1 cellular context compared by ENCODE assay signal in the genomic region with DNA sequence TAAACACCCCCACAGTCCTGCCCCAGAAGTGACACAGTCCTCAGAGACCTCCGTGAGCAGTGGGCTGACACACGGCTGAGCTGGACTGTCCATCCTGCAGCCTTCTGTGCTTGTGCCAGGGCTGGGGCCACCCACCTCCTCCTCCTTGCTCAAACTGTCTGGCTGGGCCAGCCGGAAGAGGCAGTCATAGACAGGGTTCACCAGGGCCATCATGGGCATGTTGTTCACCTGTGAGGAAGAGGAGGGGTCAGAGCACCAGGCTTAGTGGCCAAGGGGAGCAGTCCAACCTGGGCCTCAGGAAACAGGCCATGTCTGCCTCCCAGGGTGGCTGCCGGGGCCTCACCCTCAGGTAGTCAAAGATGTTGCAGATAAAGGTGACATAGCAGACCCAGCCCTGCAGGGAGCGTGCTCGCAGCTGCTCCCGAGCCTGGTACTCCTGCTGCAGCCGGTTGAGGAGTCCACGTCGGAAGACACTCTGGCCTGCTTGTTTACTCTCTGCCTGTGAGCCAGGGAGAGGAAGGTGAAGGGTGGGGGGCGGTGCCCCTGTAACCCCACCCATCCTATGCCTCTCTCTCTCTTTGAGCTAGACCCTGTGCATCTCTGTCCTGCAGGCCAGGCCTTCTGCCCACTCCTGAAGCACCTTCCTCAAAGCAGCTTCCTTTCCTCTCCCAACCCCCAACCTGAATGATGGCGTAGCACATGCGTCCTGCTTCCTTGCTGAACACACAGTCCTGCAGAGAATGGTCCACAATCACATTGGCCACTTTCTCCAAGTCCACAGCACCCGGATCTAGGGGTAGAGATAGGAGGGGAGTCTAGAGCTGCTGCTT.
A peak's percentile ranks its signal among the peaks of the same experiment; 100 is the strongest.
TF ChIP-seq lines count a peak whose summit lies in the region.

No MANE protein-coding gene starts in this region.

TF ChIP-seq in HepG2, 621 proteins besides CTCF, POLR2A, EP300 and RAD21 (continued from another document and continues in another):
- TF ChIP-seq, protein P1, sequence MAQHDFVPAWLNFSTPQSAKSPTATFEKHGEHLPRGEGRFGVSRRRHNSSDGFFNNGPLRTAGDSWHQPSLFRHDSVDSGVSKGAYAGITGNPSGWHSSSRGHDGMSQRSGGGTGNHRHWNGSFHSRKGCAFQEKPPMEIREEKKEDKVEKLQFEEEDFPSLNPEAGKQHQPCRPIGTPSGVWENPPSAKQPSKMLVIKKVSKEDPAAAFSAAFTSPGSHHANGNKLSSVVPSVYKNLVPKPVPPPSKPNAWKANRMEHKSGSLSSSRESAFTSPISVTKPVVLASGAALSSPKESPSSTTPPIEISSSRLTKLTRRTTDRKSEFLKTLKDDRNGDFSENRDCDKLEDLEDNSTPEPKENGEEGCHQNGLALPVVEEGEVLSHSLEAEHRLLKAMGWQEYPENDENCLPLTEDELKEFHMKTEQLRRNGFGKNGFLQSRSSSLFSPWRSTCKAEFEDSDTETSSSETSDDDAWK (CRISPR knock-in tag; IDR thresholded peaks at IDR 0.05), result no peak
- no peak for TF ChIP-seq HHEX (CRISPR knock-in tag; IDR thresholded peaks at IDR 0.05)
- TF ChIP-seq, protein P2, sequence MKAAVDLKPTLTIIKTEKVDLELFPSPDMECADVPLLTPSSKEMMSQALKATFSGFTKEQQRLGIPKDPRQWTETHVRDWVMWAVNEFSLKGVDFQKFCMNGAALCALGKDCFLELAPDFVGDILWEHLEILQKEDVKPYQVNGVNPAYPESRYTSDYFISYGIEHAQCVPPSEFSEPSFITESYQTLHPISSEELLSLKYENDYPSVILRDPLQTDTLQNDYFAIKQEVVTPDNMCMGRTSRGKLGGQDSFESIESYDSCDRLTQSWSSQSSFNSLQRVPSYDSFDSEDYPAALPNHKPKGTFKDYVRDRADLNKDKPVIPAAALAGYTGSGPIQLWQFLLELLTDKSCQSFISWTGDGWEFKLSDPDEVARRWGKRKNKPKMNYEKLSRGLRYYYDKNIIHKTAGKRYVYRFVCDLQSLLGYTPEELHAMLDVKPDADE (CRISPR knock-in tag; IDR thresholded peaks at IDR 0.05), result no peak
- TF ChIP-seq ZMYM3 (CRISPR knock-in tag; IDR thresholded peaks at IDR 0.05), result peak; percentile 87
- no peak for TF ChIP-seq ZNF224 (CRISPR knock-in tag; IDR thresholded peaks at IDR 0.05)
- TF ChIP-seq SRF (IDR thresholded peaks at IDR 0.05; ENCODE audit: low read depth, low read length), result no peak
- no peak for TF ChIP-seq HOXA5 (CRISPR knock-in tag; IDR thresholded peaks at IDR 0.05)
- TF ChIP-seq, protein P3, sequence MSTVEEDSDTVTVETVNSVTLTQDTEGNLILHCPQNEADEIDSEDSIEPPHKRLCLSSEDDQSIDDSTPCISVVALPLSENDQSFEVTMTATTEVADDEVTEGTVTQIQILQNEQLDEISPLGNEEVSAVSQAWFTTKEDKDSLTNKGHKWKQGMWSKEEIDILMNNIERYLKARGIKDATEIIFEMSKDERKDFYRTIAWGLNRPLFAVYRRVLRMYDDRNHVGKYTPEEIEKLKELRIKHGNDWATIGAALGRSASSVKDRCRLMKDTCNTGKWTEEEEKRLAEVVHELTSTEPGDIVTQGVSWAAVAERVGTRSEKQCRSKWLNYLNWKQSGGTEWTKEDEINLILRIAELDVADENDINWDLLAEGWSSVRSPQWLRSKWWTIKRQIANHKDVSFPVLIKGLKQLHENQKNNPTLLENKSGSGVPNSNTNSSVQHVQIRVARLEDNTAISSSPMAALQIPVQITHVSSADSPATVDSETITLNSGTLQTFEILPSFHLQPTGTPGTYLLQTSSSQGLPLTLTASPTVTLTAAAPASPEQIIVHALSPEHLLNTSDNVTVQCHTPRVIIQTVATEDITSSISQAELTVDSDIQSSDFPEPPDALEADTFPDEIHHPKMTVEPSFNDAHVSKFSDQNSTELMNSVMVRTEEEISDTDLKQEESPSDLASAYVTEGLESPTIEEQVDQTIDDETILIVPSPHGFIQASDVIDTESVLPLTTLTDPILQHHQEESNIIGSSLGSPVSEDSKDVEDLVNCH (CRISPR knock-in tag; IDR thresholded peaks at IDR 0.05), result no peak
- no peak for TF ChIP-seq EED (CRISPR knock-in tag; IDR thresholded peaks at IDR 0.05)
- TF ChIP-seq, protein P4, sequence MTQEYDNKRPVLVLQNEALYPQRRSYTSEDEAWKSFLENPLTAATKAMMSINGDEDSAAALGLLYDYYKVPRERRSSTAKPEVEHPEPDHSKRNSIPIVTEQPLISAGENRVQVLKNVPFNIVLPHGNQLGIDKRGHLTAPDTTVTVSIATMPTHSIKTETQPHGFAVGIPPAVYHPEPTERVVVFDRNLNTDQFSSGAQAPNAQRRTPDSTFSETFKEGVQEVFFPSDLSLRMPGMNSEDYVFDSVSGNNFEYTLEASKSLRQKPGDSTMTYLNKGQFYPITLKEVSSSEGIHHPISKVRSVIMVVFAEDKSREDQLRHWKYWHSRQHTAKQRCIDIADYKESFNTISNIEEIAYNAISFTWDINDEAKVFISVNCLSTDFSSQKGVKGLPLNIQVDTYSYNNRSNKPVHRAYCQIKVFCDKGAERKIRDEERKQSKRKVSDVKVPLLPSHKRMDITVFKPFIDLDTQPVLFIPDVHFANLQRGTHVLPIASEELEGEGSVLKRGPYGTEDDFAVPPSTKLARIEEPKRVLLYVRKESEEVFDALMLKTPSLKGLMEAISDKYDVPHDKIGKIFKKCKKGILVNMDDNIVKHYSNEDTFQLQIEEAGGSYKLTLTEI (CRISPR knock-in tag; conservative IDR thresholded peaks at IDR 0.05), result no peak
- peak; percentile 79; the same call in 1 of the 2 replicates for TF ChIP-seq ZNF720 (CRISPR knock-in tag; IDR thresholded peaks at IDR 0.05)
- no peak for TF ChIP-seq CCAR2 (optimal IDR thresholded peaks at IDR 0.05; ENCODE audit: low read depth, low read length)
- peak; percentile 61; the same call in 1 of the 2 replicates for TF ChIP-seq ZNF33B (CRISPR knock-in tag; IDR thresholded peaks at IDR 0.05)
- 0 out of 2 replicates have a peak, but pooled peaks have one; percentile 30 for TF ChIP-seq SIX1 (CRISPR knock-in tag; IDR thresholded peaks at IDR 0.05; ENCODE audit: borderline replicate concordance)
- no peak for TF ChIP-seq TRIM22 (IDR thresholded peaks at IDR 0.05)
- TF ChIP-seq HNRNPK (IDR thresholded peaks at IDR 0.05; ENCODE audit: low read depth, low read length, poor library complexity, severe bottlenecking), result no peak
- 0 out of 2 replicates have a peak, but pooled peaks have one; percentile 19 for TF ChIP-seq RFXAP (CRISPR knock-in tag; IDR thresholded peaks at IDR 0.05; ENCODE audit: borderline replicate concordance)
- TF ChIP-seq JDP2 (CRISPR knock-in tag; IDR thresholded peaks at IDR 0.05; ENCODE audit: borderline replicate concordance), result no peak
- TF ChIP-seq NFIB (CRISPR knock-in tag; IDR thresholded peaks at IDR 0.05; ENCODE audit: borderline replicate concordance), result no peak
- peak; percentile 88 for TF ChIP-seq ZNF350 (CRISPR knock-in tag; IDR thresholded peaks at IDR 0.05; ENCODE audit: borderline replicate concordance, low read depth)
- peak; percentile 77 for TF ChIP-seq ZNF225 (CRISPR knock-in tag; IDR thresholded peaks at IDR 0.05)
- TF ChIP-seq ZNF747 (CRISPR knock-in tag; IDR thresholded peaks at IDR 0.05; ENCODE audit: borderline replicate concordance), result no peak
- no peak for TF ChIP-seq EZH2 (conservative IDR thresholded peaks at IDR 0.05; ENCODE audit: low read depth, low read length)
- no peak for TF ChIP-seq NR2C2 (CRISPR knock-in tag; IDR thresholded peaks at IDR 0.05; ENCODE audit: borderline replicate concordance)
- no peak for TF ChIP-seq CBX2 (IDR thresholded peaks at IDR 0.05; ENCODE audit: low read depth, low read length)
- no peak for TF ChIP-seq CBX2 (CRISPR knock-in tag; IDR thresholded peaks at IDR 0.05; ENCODE audit: low read depth)
- TF ChIP-seq ZBTB4 (CRISPR knock-in tag; IDR thresholded peaks at IDR 0.05; ENCODE audit: borderline replicate concordance), result peak; percentile 93; the same call in 1 of the 2 replicates
- TF ChIP-seq NFATC3 (CRISPR knock-in tag; IDR thresholded peaks at IDR 0.05), result peak; percentile 52; the same call in 1 of the 2 replicates
- no peak; the same call in 1 of the 2 replicates for TF ChIP-seq HNF1B (CRISPR knock-in tag; IDR thresholded peaks at IDR 0.05)
- no peak for TF ChIP-seq CC2D1A (CRISPR knock-in tag; IDR thresholded peaks at IDR 0.05)
- 0 out of 2 replicates have a peak, but pooled peaks have one; percentile 70 for TF ChIP-seq POGK (CRISPR knock-in tag; conservative IDR thresholded peaks at IDR 0.05)
- TF ChIP-seq, protein P5, sequence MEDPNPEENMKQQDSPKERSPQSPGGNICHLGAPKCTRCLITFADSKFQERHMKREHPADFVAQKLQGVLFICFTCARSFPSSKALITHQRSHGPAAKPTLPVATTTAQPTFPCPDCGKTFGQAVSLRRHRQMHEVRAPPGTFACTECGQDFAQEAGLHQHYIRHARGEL (CRISPR knock-in tag; IDR thresholded peaks at IDR 0.05), result no peak
